1 cellular context compared by ENCODE assay signal in the genomic region with DNA sequence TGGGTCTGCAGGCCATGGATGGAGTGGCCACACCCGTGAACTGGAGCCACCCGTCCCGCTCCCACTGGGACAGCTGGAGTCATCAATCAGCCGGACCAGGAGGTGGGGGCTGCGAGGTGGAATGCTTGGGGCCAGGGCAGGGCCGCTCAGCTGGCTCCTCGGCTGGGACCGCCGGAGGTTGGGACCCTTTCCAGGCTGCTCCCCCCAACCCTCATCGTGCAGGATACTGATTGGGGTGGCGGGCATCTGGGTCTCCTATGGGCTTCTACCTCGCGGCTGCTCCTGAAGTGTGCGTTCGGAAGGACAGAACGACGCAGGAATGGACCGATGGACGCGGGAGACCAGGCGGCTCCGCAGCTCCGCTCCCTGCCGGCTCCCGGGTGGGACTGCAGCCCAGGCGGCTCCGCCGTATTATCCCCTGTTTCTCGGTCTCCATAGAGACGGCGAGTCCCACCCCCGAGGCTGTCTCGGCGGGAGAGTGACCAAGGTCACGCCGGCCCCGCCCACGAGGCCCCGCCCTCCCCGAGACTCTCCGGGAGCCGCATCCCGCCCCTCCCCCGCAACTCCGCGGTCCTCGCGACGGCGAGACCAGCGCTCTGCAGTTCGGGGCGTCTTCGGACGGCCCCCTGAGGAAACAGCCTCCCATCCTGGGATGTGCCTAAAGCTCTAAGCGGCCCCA.
TF ChIP-seq lines count a peak whose summit lies in the region.

A gene (minus strand): TSS at position 388 of the 679 bp plus-strand sequence. CDS start 2,387 bp downstream, outside the sequence.

TF ChIP-seq in WTC11, 78 proteins besides CTCF, POLR2A, EP300 and RAD21 (continued from another document):
- TF ChIP-seq, protein P1, sequence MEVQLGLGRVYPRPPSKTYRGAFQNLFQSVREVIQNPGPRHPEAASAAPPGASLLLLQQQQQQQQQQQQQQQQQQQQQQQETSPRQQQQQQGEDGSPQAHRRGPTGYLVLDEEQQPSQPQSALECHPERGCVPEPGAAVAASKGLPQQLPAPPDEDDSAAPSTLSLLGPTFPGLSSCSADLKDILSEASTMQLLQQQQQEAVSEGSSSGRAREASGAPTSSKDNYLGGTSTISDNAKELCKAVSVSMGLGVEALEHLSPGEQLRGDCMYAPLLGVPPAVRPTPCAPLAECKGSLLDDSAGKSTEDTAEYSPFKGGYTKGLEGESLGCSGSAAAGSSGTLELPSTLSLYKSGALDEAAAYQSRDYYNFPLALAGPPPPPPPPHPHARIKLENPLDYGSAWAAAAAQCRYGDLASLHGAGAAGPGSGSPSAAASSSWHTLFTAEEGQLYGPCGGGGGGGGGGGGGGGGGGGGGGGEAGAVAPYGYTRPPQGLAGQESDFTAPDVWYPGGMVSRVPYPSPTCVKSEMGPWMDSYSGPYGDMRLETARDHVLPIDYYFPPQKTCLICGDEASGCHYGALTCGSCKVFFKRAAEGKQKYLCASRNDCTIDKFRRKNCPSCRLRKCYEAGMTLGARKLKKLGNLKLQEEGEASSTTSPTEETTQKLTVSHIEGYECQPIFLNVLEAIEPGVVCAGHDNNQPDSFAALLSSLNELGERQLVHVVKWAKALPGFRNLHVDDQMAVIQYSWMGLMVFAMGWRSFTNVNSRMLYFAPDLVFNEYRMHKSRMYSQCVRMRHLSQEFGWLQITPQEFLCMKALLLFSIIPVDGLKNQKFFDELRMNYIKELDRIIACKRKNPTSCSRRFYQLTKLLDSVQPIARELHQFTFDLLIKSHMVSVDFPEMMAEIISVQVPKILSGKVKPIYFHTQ (CRISPR knock-in tag; IDR thresholded peaks at IDR 0.05), result no peak
- no peak for TF ChIP-seq FOXJ3 (CRISPR knock-in tag; IDR thresholded peaks at IDR 0.05; ENCODE audit: borderline replicate concordance)
- TF ChIP-seq ZNF138 (CRISPR knock-in tag; conservative IDR thresholded peaks at IDR 0.05), result no peak
- no peak for TF ChIP-seq HMGA2 (CRISPR knock-in tag; IDR thresholded peaks at IDR 0.05)
- TF ChIP-seq, protein P2, sequence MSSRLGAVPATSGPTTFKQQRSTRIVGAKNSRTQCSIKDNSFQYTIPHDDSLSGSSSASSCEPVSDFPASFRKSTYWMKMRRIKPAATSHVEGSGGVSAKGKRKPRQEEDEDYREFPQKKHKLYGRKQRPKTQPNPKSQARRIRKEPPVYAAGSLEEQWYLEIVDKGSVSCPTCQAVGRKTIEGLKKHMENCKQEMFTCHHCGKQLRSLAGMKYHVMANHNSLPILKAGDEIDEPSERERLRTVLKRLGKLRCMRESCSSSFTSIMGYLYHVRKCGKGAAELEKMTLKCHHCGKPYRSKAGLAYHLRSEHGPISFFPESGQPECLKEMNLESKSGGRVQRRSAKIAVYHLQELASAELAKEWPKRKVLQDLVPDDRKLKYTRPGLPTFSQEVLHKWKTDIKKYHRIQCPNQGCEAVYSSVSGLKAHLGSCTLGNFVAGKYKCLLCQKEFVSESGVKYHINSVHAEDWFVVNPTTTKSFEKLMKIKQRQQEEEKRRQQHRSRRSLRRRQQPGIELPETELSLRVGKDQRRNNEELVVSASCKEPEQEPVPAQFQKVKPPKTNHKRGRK (CRISPR knock-in tag; IDR thresholded peaks at IDR 0.05; ENCODE audit: borderline replicate concordance), result no peak
